In the genomic region with DNA sequence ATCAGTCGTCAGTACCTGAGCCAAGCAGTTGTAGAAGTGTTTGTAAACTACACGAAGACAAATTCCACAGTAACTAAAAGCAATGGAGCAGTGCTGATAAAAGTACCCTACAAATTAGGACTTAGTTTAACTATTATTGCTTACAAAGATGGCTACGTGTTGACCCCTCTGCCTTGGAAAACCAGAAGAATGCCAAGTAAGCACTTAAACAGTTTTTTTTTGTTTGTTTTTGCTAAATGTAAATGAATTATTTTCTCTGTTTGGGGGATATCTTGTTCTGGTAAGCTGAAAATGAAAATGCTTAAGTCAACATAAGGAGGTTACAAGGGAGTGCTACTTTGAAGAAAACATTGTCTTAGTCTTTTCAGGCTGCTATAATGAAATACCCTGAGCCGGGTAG, we compare ENCODE assay signal across 23 cellular contexts. TPM values are rescaled to one million over a fixed set of nuclear protein-coding genes. Genes with fewer than 3 reads are reported as not detected.
A peak's percentile ranks its signal among the peaks of the same experiment; 100 is the strongest.
DNase-seq lines count a peak whose midpoint lies in the region; ATAC-seq, FAIRE-seq and TF ChIP-seq lines count a peak whose summit lies in the region.
"Had no signal": no experiment of that assay in that cellular context is flagged by ENCODE, and none has a peak within 500 bp of the region (broad histone marks: within the 10 kb centered on the region; RNA-seq: fewer than 3 reads in every experiment).

No MANE protein-coding gene starts in this region.

- SMC1A ChIA-PET in GM12878 (lab: Charles Lee; ENCODE audit: uncharacterized antibody, unreplicated experiment), result no interaction called here

- no peaks in the 10 kb centered on the region for H3K9me1 ChIP-seq in IMR-90 (ENCODE audit: insufficient read depth, low read length)

- H3K79me2 ChIP-seq in GM12878 (ENCODE audit: control insufficient read depth, insufficient read depth, low read length), result no peaks in the 10 kb centered on the region

- H3K4me3 ChIP-seq in IMR-90 (ENCODE audit: insufficient read depth, low read depth, low read length), result no peak overlapping the region
- H3K4me3 ChIP-seq in GM12878, result no peak overlapping the region
- H3K4me3 ChIP-seq in dorsolateral prefrontal cortex, result no peak overlapping the region
- H3K4me3 ChIP-seq in BE2C (ENCODE audit: low read depth, low read length), result no peak overlapping the region
- H3K4me3 ChIP-seq: GM23248 had no signal

- intact Hi-C loops in IMR-90 (cut with micrococcal nuclease), result no loop called here
- intact Hi-C loops in GM12878 (cut with micrococcal nuclease; ENCODE audit: unreplicated experiment), result no loop called here
- intact Hi-C loops in dorsolateral prefrontal cortex (cut with DNase I), result no loop called here

- H3K4me1 ChIP-seq in IMR-90 (ENCODE audit: control insufficient read depth, insufficient read depth, low read length) (no peaks in the 10 kb centered on the region), GM12878 (ENCODE audit: control insufficient read depth, insufficient read depth, low read length) (no peaks in the 10 kb centered on the region), BE2C (no peaks in the 10 kb centered on the region)

- no peak for TF ChIP-seq POLR2A in IMR-90 (IDR thresholded peaks at IDR 0.05; ENCODE audit: low read depth, low read length)
- no peak for TF ChIP-seq POLR2A in GM12878 (IDR thresholded peaks at IDR 0.05; ENCODE audit: low read depth, low read length)

- dilution Hi-C loops in IMR-90 (cut with HindIII; ENCODE audit: low sequenced_read_pairs, unreplicated experiment), result no loop called here

- H4K91ac ChIP-seq in IMR-90 (ENCODE audit: insufficient read depth, low read depth, low read length), result no peak overlapping the region

- DNase-seq in DMS53 (lab: John Stamatoyannopoulos, UW) (peak; percentile 30), DMS53 treated with DMSO at 0.1 percent for 48 hours (lab: John Stamatoyannopoulos, UW; ENCODE audit: unreplicated experiment) (no peak), IMR-90 (no peak), GM12878 (ENCODE audit: low read depth, low spot score) (no peak), dorsolateral prefrontal cortex (no peak), BE2C (no peak)
- DNase-seq: ACHN; AML-193; C1 segment of cervical spinal cord; Calu3; CD4-positive, alpha-beta memory T cell; COR-L47; DMS79; EL; GDM1; GM23248; H7 had no signal

- CTCF ChIA-PET in IMR-90 (lab: Yijun Ruan, JAX) (no interaction called here), GM12878 (lab: Yijun Ruan, JAX) (no interaction called here)

- H3K27ac ChIP-seq in IMR-90 (ENCODE audit: insufficient read depth, low read length), result no peak overlapping the region
- H3K27ac ChIP-seq in GM12878 (ENCODE audit: control insufficient read depth, insufficient read depth), result no peak overlapping the region
- H3K27ac ChIP-seq in dorsolateral prefrontal cortex, result peak overlapping the region in 1 of 59 donors; percentile 10
- H3K27ac ChIP-seq: 22Rv1, GM23248 had no signal

- POLR2A ChIA-PET in IMR-90 (lab: Charles Lee; ENCODE audit: unreplicated experiment), result no interaction called here
- POLR2A ChIA-PET in GM12878 (lab: Charles Lee), result interaction anchor here (0.8 kb wide), 1 partner anchor 43 kb away, joined by 3 read pairs; no protein-coding TSS in a partner anchor

- no peak overlapping the region for H3K56ac ChIP-seq in IMR-90 (ENCODE audit: extremely low read depth, insufficient read depth, low read length)

- no peak overlapping the region for H2BK5ac ChIP-seq in IMR-90 (ENCODE audit: low read depth, low read length, poor library complexity, severe bottlenecking)

- no peak overlapping the region for H4K5ac ChIP-seq in IMR-90 (ENCODE audit: low read depth, low read length)

- no peak overlapping the region for H3K4ac ChIP-seq in IMR-90 (ENCODE audit: low read depth, low read length)

- H3K27me3 Mint-ChIP-seq in activated T-helper 17 cell treated with anti-CD3 and anti-CD28 coated beads, Interleukin-2, amount 50 U/mL, for 72 hours, result peaks cover 7% of the 10 kb centered on the region
- H3K27me3 Mint-ChIP-seq: CD4-positive, alpha-beta memory T cell had no signal

- H3K14ac ChIP-seq in IMR-90 (replicated peaks; ENCODE audit: low read depth, low read length), result no peak overlapping the region

- H3K36me3 ChIP-seq in IMR-90 (ENCODE audit: control insufficient read depth, insufficient read depth, low read length) (no peaks in the 10 kb centered on the region; the same call in 1 of the 2 replicates), GM12878 (ENCODE audit: control insufficient read depth in 2 of 2, insufficient read depth in 2 of 2, low read length in 1 of 2) (no peaks in the 10 kb centered on the region), BE2C (no peaks in the 10 kb centered on the region)

- H2AK5ac ChIP-seq in IMR-90 (ENCODE audit: low read depth, low read length), result no peak overlapping the region

- no peaks in the 10 kb centered on the region for H3K9me3 Mint-ChIP-seq in activated T-helper 17 cell treated with anti-CD3 and anti-CD28 coated beads, Interleukin-2, amount 50 U/mL, for 72 hours

- H3K4me1 Mint-ChIP-seq in activated T-helper 17 cell treated with anti-CD3 and anti-CD28 coated beads, Interleukin-2, amount 50 U/mL, for 72 hours, result peaks cover 3% of the 10 kb centered on the region
- H3K4me1 Mint-ChIP-seq: CD4-positive, alpha-beta memory T cell had no signal

- RAD21 ChIA-PET in GM12878 (lab: Charles Lee; ENCODE audit: unreplicated experiment), result no interaction called here

- no peak overlapping the region for H3K4me3 Mint-ChIP-seq in activated T-helper 17 cell treated with anti-CD3 and anti-CD28 coated beads, Interleukin-2, amount 50 U/mL, for 72 hours
- H3K4me3 Mint-ChIP-seq: CD4-positive, alpha-beta memory T cell had no signal

- in situ Hi-C loops in IMR-90 (cut with MboI; ENCODE audit: low sequenced_read_pairs) (no loop called here), GM12878 (cut with MboI) (no loop called here)

- no peak overlapping the region for H2BK120ac ChIP-seq in IMR-90 (ENCODE audit: low read depth, low read length)

- BruUV-seq in IMR-90 (replicated peaks; lab: Mats Ljungman, UMichigan) (no TSS peak), GM12878 (replicated peaks; lab: Mats Ljungman, UMichigan) (no TSS peak)

- no peak overlapping the region for H2AFZ ChIP-seq in IMR-90 (replicated peaks; ENCODE audit: low read length, poor library complexity)
- no peak overlapping the region for H2AFZ ChIP-seq in GM12878 (ENCODE audit: control insufficient read depth, low read depth, low read length)
- H2AFZ ChIP-seq: GM23248 had no signal

- no peak overlapping the region for H3K23ac ChIP-seq in IMR-90 (ENCODE audit: low read depth, low read length)

- H2AK9ac ChIP-seq in IMR-90 (replicated peaks; ENCODE audit: low read depth, low read length, poor library complexity), result no peak overlapping the region

- H2BK15ac ChIP-seq in IMR-90 (ENCODE audit: low read depth, low read length), result no peak overlapping the region

- TF ChIP-seq CTCF in IMR-90 (conservative IDR thresholded peaks at IDR 0.05; ENCODE audit: low read depth, low read length), result no peak
- TF ChIP-seq CTCF in GM12878 (IDR thresholded peaks at IDR 0.05 in 2 of 3, conservative IDR thresholded peaks at IDR 0.05 in 1 of 3; ENCODE audit: control insufficient read depth in 2 of 3, extremely low read depth in 1 of 3, insufficient read depth in 1 of 3, low read depth in 3 of 3, low read length in 3 of 3), result no peak
- no peak for TF ChIP-seq CTCF in dorsolateral prefrontal cortex (IDR thresholded peaks at IDR 0.05 in 54 of 56, conservative IDR thresholded peaks at IDR 0.05 in 2 of 56; ENCODE audit: low read depth in 1 of 56, partially characterized antibody in 56 of 56)
- no peak for TF ChIP-seq CTCF in BE2C (IDR thresholded peaks at IDR 0.05; ENCODE audit: low read depth, low read length)

- TF ChIP-seq EP300 in GM12878 (IDR thresholded peaks at IDR 0.05; ENCODE audit: borderline replicate concordance in 1 of 2, control insufficient read depth in 1 of 2, low read depth in 2 of 2, low read length in 2 of 2), result no peak

- FAIRE-seq in GM12878 (lab: Jason Lieb, UNC), result peak; percentile 47
- FAIRE-seq: GM12891, GM19239, H1 had no signal

- ATAC-seq in IMR-90 (ENCODE audit: low read depth), result no peak
- no peak for ATAC-seq in GM12878
- no peak for ATAC-seq in activated T-helper 17 cell treated with anti-CD3 and anti-CD28 coated beads, Interleukin-2, amount 50 U/mL, for 72 hours (replicated peaks)
- ATAC-seq: HCT116 had no signal

- H2BK20ac ChIP-seq in IMR-90 (ENCODE audit: low read depth, low read length), result no peak overlapping the region

- H3K9me3 ChIP-seq in IMR-90 (ENCODE audit: control insufficient read depth, insufficient read depth, low read length) (peaks cover 6% of the 10 kb centered on the region), GM12878 (replicated peaks; ENCODE audit: control insufficient read depth, insufficient read depth, low read length) (no peaks in the 10 kb centered on the region; the same call in 2 of the 3 replicates), BE2C (no peaks in the 10 kb centered on the region)

- H4K8ac ChIP-seq in IMR-90 (ENCODE audit: low read depth in 2 of 2, low read length in 2 of 2), result no peak overlapping the region

- no peaks in the 10 kb centered on the region for H3K36me3 Mint-ChIP-seq in activated T-helper 17 cell treated with anti-CD3 and anti-CD28 coated beads, Interleukin-2, amount 50 U/mL, for 72 hours (ENCODE audit: low read depth)
- H3K36me3 Mint-ChIP-seq: CD4-positive, alpha-beta memory T cell had no signal

- H3K4me2 ChIP-seq in IMR-90 (ENCODE audit: low read depth, low read length) (no peak overlapping the region), GM12878 (ENCODE audit: control insufficient read depth, insufficient read depth) (no peak overlapping the region)

- no peaks in the 10 kb centered on the region for H3K27me3 ChIP-seq in IMR-90 (ENCODE audit: control insufficient read depth, insufficient read depth, low read length)
- no peaks in the 10 kb centered on the region for H3K27me3 ChIP-seq in GM12878 (replicated peaks in 1 of 2; ENCODE audit: control insufficient read depth in 2 of 2, insufficient read depth in 2 of 2, low read length in 1 of 2)
- H3K27me3 ChIP-seq in dorsolateral prefrontal cortex, result no peaks in the 10 kb centered on the region
- no peaks in the 10 kb centered on the region for H3K27me3 ChIP-seq in BE2C

- WGBS in IMR-90 (ENCODE audit: extremely low coverage in 2 of 2, insufficient read length in 1 of 2), 2 experiments, result no CpG with 5 or more reads among the region's 4 CpGs
- 13% methylated on average over 4 of the region's 4 CpGs for WGBS in GM12878 (ENCODE audit: insufficient coverage, insufficient replicate concordance, low lambda C conversion rate, missing lambda C conversion rate)

- TF ChIP-seq RAD21 in IMR-90 (IDR thresholded peaks at IDR 0.05; ENCODE audit: low read length), result no peak
- TF ChIP-seq RAD21 in GM12878 (IDR thresholded peaks at IDR 0.05; ENCODE audit: insufficient read depth, low read depth, low read length), result no peak

- H4K20me1 ChIP-seq in IMR-90 (ENCODE audit: insufficient read depth, low read length), result no peaks in the 10 kb centered on the region
- no peaks in the 10 kb centered on the region for H4K20me1 ChIP-seq in GM12878 (ENCODE audit: control insufficient read depth, insufficient read depth)

- H3K79me1 ChIP-seq in IMR-90 (ENCODE audit: low read depth in 1 of 2, low read length in 2 of 2), result no peaks in the 10 kb centered on the region

- no peak overlapping the region for H3K9ac ChIP-seq in IMR-90 (ENCODE audit: low read depth, low read length)
- no peak overlapping the region for H3K9ac ChIP-seq in GM12878 (ENCODE audit: control insufficient read depth, insufficient read depth, low read length)
- H3K9ac ChIP-seq: GM23248 had no signal

- H3K18ac ChIP-seq in IMR-90 (ENCODE audit: low read depth, low read length), result no peak overlapping the region

- no peak overlapping the region for H3K27ac Mint-ChIP-seq in activated T-helper 17 cell treated with anti-CD3 and anti-CD28 coated beads, Interleukin-2, amount 50 U/mL, for 72 hours
- H3K27ac Mint-ChIP-seq: CD4-positive, alpha-beta memory T cell had no signal

RNA-seq across cellular contexts. Expression of a gene that starts 46.4 kb away (rescaled TPM):
- 19.9 and 26.4 TPM in 2 replicates for total RNA-seq in IMR-90 (2012; rRNA removed)
- 2.1 and 2.6 TPM in 2 replicates for polyA plus RNA-seq in IMR-90 (2012; rRNA removed)
- 0.56 and 0.64 TPM in 2 replicates for polyA plus RNA-seq in IMR-90 (2012; cell fraction: cytosol; rRNA removed)
- polyA plus RNA-seq in IMR-90 (2012; cell fraction: nucleus; rRNA removed; ENCODE audit: low replicate concordance), result 0.47 and 4.2 TPM in 2 replicates
- 14.4 and 14.8 TPM in 2 replicates for total RNA-seq in GM12878 (2013; cell fraction: nucleolus; rRNA removed)
- 6.7 and 6.8 TPM in 2 replicates for total RNA-seq in GM12878 (2014; rRNA removed)
- total RNA-seq in GM12878 (2014; rRNA removed; fragmentation: Illumina TruSeq; extraction: Trizol), result 7.0 and 7.3 TPM in 2 replicates
- 8.1 and 9.1 TPM in 2 replicates for total RNA-seq in GM12878 (2021)
- polyA plus RNA-seq in GM12878 (2011; ENCODE audit: low read depth), result 0.37 TPM
- 4.8 and 6.0 TPM in 2 replicates for polyA plus RNA-seq in GM12878 (2011; rRNA removed)
- polyA plus RNA-seq in GM12878 (2011; cell fraction: cytosol; rRNA removed), result 2.0 and 2.2 TPM in 2 replicates
- 3.1 and 3.4 TPM in 2 replicates for polyA plus RNA-seq in GM12878 (2011; cell fraction: nucleus; rRNA removed)
- 0.66 and 0.76 TPM in 2 replicates for polyA plus RNA-seq in GM12878 (2012)
- 3.7 and 4.4 TPM in 2 replicates for polyA plus RNA-seq in GM12878 (2014; fragmentation: Illumina TruSeq; extraction: Trizol)
- polyA plus RNA-seq in GM12878 (2014; fragmentation: Nextera tagmentation; extraction: Ambion mirVana), result 1 to 10 TPM; 2.6 to 6.2 TPM
- polyA plus RNA-seq in GM12878 (2014; rRNA removed), result 1.8 and 1.9 TPM in 2 replicates
- 1 to 10 TPM; 2.7 to 3.7 TPM for polyA plus RNA-seq in GM12878 (2016; fragmentation: Nextera tagmentation; extraction: Ambion mirVana)
- 8.7 and 17.0 TPM in 2 replicates for polyA minus RNA-seq in GM12878 (2011; rRNA and poly(A)+ RNA removed)
- polyA minus RNA-seq in GM12878 (2011; cell fraction: cytosol; rRNA and poly(A)+ RNA removed), result 2.9 and 4.5 TPM in 2 replicates
- polyA minus RNA-seq in GM12878 (2011; cell fraction: nucleus; rRNA and poly(A)+ RNA removed), result 3.1 and 3.8 TPM in 2 replicates
- total RNA-seq in dorsolateral prefrontal cortex, result 100 to 1,000 TPM; 110 to 355 (median 223) TPM
- 8.1 TPM for polyA plus RNA-seq in BE2C (2012; ENCODE audit: insufficient read depth, insufficient read length, low read depth)
- total RNA-seq in activated T-helper 17 cell treated with anti-CD3 and anti-CD28 coated beads, Interleukin-2, amount 50 U/mL, for 72 hours, result 1 to 10 TPM in 1 of 2 donors, under 1 TPM in 1; 0.67 to 1.2 TPM
